ENCODE assay signal across 10 cellular contexts in genomic region chr21:36478207-36478701, GRCh38. TPM values are rescaled to one million over a fixed set of nuclear protein-coding genes. Genes with fewer than 3 reads are reported as not detected.
DNase-seq lines count a peak whose midpoint lies in the region; ATAC-seq and TF ChIP-seq lines count a peak whose summit lies in the region.
"Had no signal": no experiment of that assay in that cellular context is flagged by ENCODE, and none has a peak within 500 bp of the region (broad histone marks: within the 10 kb centered on the region; RNA-seq: fewer than 3 reads in every experiment).

No MANE protein-coding gene starts in this region.

- no peaks in the 10 kb centered on the region for H3K4me1 Mint-ChIP-seq in CD4-positive, alpha-beta memory T cell
- H3K4me1 Mint-ChIP-seq: GM23338 had no signal

- H3K4me3 ChIP-seq in brain microvascular endothelial cell (ENCODE audit: low read depth, low read length): peak overlapping the region; percentile 9
- no peak overlapping the region for H3K4me3 ChIP-seq in CD4-positive, alpha-beta memory T cell (ENCODE audit: low read length in 2 of 2)
- no peak overlapping the region for H3K4me3 ChIP-seq in effector memory CD4-positive, alpha-beta T cell (ENCODE audit: insufficient read depth, low read depth, low read length, poor library complexity, severe bottlenecking)
- H3K4me3 ChIP-seq: GM23338 had no signal

- CTCF ChIA-PET in CD4-positive, alpha-beta memory T cell (lab: Charles Lee; ENCODE audit: partially characterized antibody): no interaction called here

- intact Hi-C loops in CD4-positive, alpha-beta memory T cell (cut with micrococcal nuclease): no loop called here

- no peak overlapping the region for H3K27ac Mint-ChIP-seq in CD4-positive, alpha-beta memory T cell
- H3K27ac Mint-ChIP-seq: GM23338 had no signal

- no peaks in the 10 kb centered on the region for H3K36me3 ChIP-seq in brain microvascular endothelial cell (replicated peaks)
- H3K36me3 ChIP-seq in CD4-positive, alpha-beta memory T cell (ENCODE audit: insufficient read depth, low read length): no peaks in the 10 kb centered on the region
- H3K36me3 ChIP-seq in effector memory CD4-positive, alpha-beta T cell (ENCODE audit: control insufficient read depth, insufficient read depth, low read length): no peaks in the 10 kb centered on the region

- no peaks in the 10 kb centered on the region for H3K4me1 ChIP-seq in CD4-positive, alpha-beta memory T cell (ENCODE audit: insufficient read depth, low read length)
- no peaks in the 10 kb centered on the region for H3K4me1 ChIP-seq in effector memory CD4-positive, alpha-beta T cell (ENCODE audit: control insufficient read depth, insufficient read depth, low read length, poor library complexity, severe bottlenecking)

- DNase-seq in COLO829 (ENCODE audit: low spot score) (peak; percentile 35), brain microvascular endothelial cell (peak; percentile 99), non-pigmented ciliary epithelial cell (ENCODE audit: low read depth) (peak; percentile 91)
- DNase-seq in CD4-positive, alpha-beta memory T cell: no peak
- DNase-seq in effector memory CD4-positive, alpha-beta T cell: no peak

- H3K9me3 Mint-ChIP-seq in CD4-positive, alpha-beta memory T cell: no peaks in the 10 kb centered on the region

- H3K36me3 Mint-ChIP-seq in CD4-positive, alpha-beta memory T cell: no peaks in the 10 kb centered on the region

- peaks cover 0 to 6% of the 10 kb centered on the region in 2 donors for H3K27me3 Mint-ChIP-seq in CD4-positive, alpha-beta memory T cell

- POLR2A ChIA-PET in CD4-positive, alpha-beta memory T cell (lab: Charles Lee; ENCODE audit: partially characterized antibody): no interaction called here

- TF ChIP-seq CTCF in brain microvascular endothelial cell (IDR thresholded peaks at IDR 0.05; ENCODE audit: low read depth, low read length, missing control alignments): no peak

- H3K27me3 ChIP-seq in brain microvascular endothelial cell (replicated peaks): no peaks in the 10 kb centered on the region
- H3K27me3 ChIP-seq in CD4-positive, alpha-beta memory T cell (ENCODE audit: insufficient read depth, low read length): peaks cover 4% of the 10 kb centered on the region
- no peaks in the 10 kb centered on the region for H3K27me3 ChIP-seq in effector memory CD4-positive, alpha-beta T cell (replicated peaks; ENCODE audit: control insufficient read depth, insufficient read depth, low read length, poor library complexity, severe bottlenecking)

- ATAC-seq in HG02973 (IDR thresholded peaks at IDR 0.05; ENCODE audit: unreplicated experiment) (peak; percentile 46), HG03280 (IDR thresholded peaks at IDR 0.05; ENCODE audit: unreplicated experiment) (no peak), HG02938 (IDR thresholded peaks at IDR 0.05; ENCODE audit: unreplicated experiment) (no peak)

- H3K4me3 Mint-ChIP-seq in CD4-positive, alpha-beta memory T cell: no peak overlapping the region
- H3K4me3 Mint-ChIP-seq: GM23338 had no signal

- H3K27ac ChIP-seq in brain microvascular endothelial cell: peak overlapping the region; percentile 99
- H3K27ac ChIP-seq in CD4-positive, alpha-beta memory T cell (ENCODE audit: low read depth, low read length): no peak overlapping the region
- H3K27ac ChIP-seq in effector memory CD4-positive, alpha-beta T cell (ENCODE audit: insufficient read depth, low read length, poor library complexity, severe bottlenecking): no peak overlapping the region

- no peaks in the 10 kb centered on the region for H3K9me3 ChIP-seq in CD4-positive, alpha-beta memory T cell (ENCODE audit: control insufficient read depth in 1 of 2, low read length in 2 of 2)
- H3K9me3 ChIP-seq in effector memory CD4-positive, alpha-beta T cell (ENCODE audit: control insufficient read depth, low read length): no peaks in the 10 kb centered on the region

- in situ Hi-C loops in brain microvascular endothelial cell (cut with HindIII; ENCODE audit: low pct_ligation_motif_present, low sequenced_read_pairs): no loop called here

RNA-seq across cellular contexts. Expression of gene CLDN14, which starts 1.7 kb away (rescaled TPM):
- not detected for total RNA-seq in CD4-positive, alpha-beta memory T cell
- not detected for polyA plus RNA-seq in CD4-positive, alpha-beta memory T cell
- total RNA-seq: GM23338, right cardiac atrium had no signal
- polyA plus RNA-seq: GM23338, right cardiac atrium had no signal

Comparison
In these comparisons a context has a peak if more than half of its experiments do, and no peak if none do; other contexts are left out.
1. DNase-seq: peak in COLO829 (single experiment), brain microvascular endothelial cell (single experiment) and non-pigmented ciliary epithelial cell (single experiment); none in CD4-positive, alpha-beta memory T cell (0 of 5) and effector memory CD4-positive, alpha-beta T cell (0 of 3).